In genomic region chr6:91669904-91670295, GRCh38 we compare ENCODE assay signal across 21 cellular contexts.
"Had no signal": no experiment of that assay in that cellular context is flagged by ENCODE, and none has a peak within 500 bp of the region (broad histone marks: within the 10 kb centered on the region; RNA-seq: fewer than 3 reads in every experiment).

No MANE protein-coding gene starts in this region.

- ATAC-seq: activated T-cell treated with anti-CD3 and anti-CD28 coated beads, Interleukin-2, amount 50 U/mL, for 4 hours; PC-3; T-cell had no signal

- H3K27ac Mint-ChIP-seq: activated CD4-positive, alpha-beta memory T cell treated with anti-CD3 and anti-CD28 coated beads for 36 hours; activated CD4-positive, alpha-beta T cell treated with anti-CD3 and anti-CD28 coated beads, Interleukin-2, amount 10 ng/mL, durations not matched to agents 7 days and 5 days; activated naive CD4-positive, alpha-beta T cell treated with anti-CD3 and anti-CD28 coated beads for 36 hours; activated naive CD8-positive, alpha-beta T cell; T-cell had no signal

- DNase-seq: activated CD4-positive, alpha-beta memory T cell treated with anti-CD3 and anti-CD28 coated beads for 36 hours; activated CD4-positive, alpha-beta T cell treated with anti-CD3 and anti-CD28 coated beads, Interleukin-2, amount 10 ng/mL, durations not matched to agents 7 days and 5 days; activated CD4-positive, CD25-positive, alpha-beta regulatory T cell; activated CD8-positive, alpha-beta memory T cell treated with anti-CD3 and anti-CD28 coated beads for 24 hours; activated effector memory CD4-positive, alpha-beta T cell treated with anti-CD3 and anti-CD28 coated beads, Interleukin-2, amount 50 U/mL, for 16 hours; activated naive CD4-positive, alpha-beta T cell treated with anti-CD3 and anti-CD28 coated beads for 36 hours; activated T-cell treated with anti-CD3 and anti-CD28 coated beads, Interleukin-2, amount 50 U/mL, for 4 hours; central memory CD4-positive, alpha-beta T cell; Kasumi-1; KBM-7; NCI-H2171; NCI-H524 treated with DMSO at 0.1 percent for 48 hours; NCI-H748 treated with DMSO at 0.1 percent for 48 hours; PC-3; SIG-M5; T-cell; T-helper 2 cell; T1000 had no signal

- H3K9me3 Mint-ChIP-seq: activated CD4-positive, alpha-beta memory T cell treated with anti-CD3 and anti-CD28 coated beads for 36 hours; activated CD4-positive, alpha-beta T cell treated with anti-CD3 and anti-CD28 coated beads, Interleukin-2, amount 10 ng/mL, durations not matched to agents 7 days and 5 days; activated T-cell treated with anti-CD3 and anti-CD28 coated beads, Interleukin-2, amount 50 U/mL, for 4 hours had no signal

- H3K27ac ChIP-seq: SK-N-MC, VCaP had no signal

- H3K27me3 Mint-ChIP-seq: activated CD4-positive, alpha-beta memory T cell treated with anti-CD3 and anti-CD28 coated beads for 36 hours; activated CD4-positive, alpha-beta T cell treated with anti-CD3 and anti-CD28 coated beads, Interleukin-2, amount 10 ng/mL, durations not matched to agents 7 days and 5 days; activated naive CD8-positive, alpha-beta T cell; T-cell had no signal

- H3K4me3 Mint-ChIP-seq: activated CD4-positive, alpha-beta memory T cell treated with anti-CD3 and anti-CD28 coated beads for 36 hours; activated CD4-positive, alpha-beta T cell treated with anti-CD3 and anti-CD28 coated beads, Interleukin-2, amount 10 ng/mL, durations not matched to agents 7 days and 5 days; activated naive CD4-positive, alpha-beta T cell treated with anti-CD3 and anti-CD28 coated beads for 36 hours; activated naive CD8-positive, alpha-beta T cell; activated T-cell treated with anti-CD3 and anti-CD28 coated beads, Interleukin-2, amount 50 U/mL, for 4 hours; T-cell had no signal

- H3K36me3 Mint-ChIP-seq: activated CD4-positive, alpha-beta memory T cell treated with anti-CD3 and anti-CD28 coated beads for 36 hours; activated naive CD8-positive, alpha-beta T cell; T-cell had no signal

- H3K4me3 ChIP-seq: SK-N-MC had no signal

- H3K4me1 Mint-ChIP-seq: activated CD4-positive, alpha-beta T cell treated with anti-CD3 and anti-CD28 coated beads, Interleukin-2, amount 10 ng/mL, durations not matched to agents 7 days and 5 days; T-cell had no signal
